In genomic region chr16:12524658-12525057, GRCh38 we compare ENCODE assay signal across 8 cellular contexts.
"Had no signal": no experiment of that assay in that cellular context is flagged by ENCODE, and none has a peak within 500 bp of the region (broad histone marks: within the 10 kb centered on the region; RNA-seq: fewer than 3 reads in every experiment).

No MANE protein-coding gene starts in this region.

- H3K27me3 Mint-ChIP-seq: IgD-negative memory B cell had no signal

- DNase-seq: H9, HCEC 1CT had no signal

- FAIRE-seq: H1, H54, HepG2 had no signal

- H3K4me3 Mint-ChIP-seq: GM23338, H9, IgD-negative memory B cell had no signal

- H3K27ac Mint-ChIP-seq: GM23338, H9 had no signal

- H3K27ac ChIP-seq: HL-60 had no signal

- H3K9me3 Mint-ChIP-seq: GM23338, H9, IgD-negative memory B cell had no signal

- ATAC-seq: GM23338, HepG2 had no signal

- H3K4me3 ChIP-seq: GM23338 had no signal
